9 cellular contexts compared by ENCODE assay signal in genomic region chr9:93159601-93160418, GRCh38. TPM values are rescaled to one million over a fixed set of nuclear protein-coding genes. Genes with fewer than 3 reads are reported as not detected.
A peak's percentile ranks its signal among the peaks of the same experiment; 100 is the strongest.
DNase-seq lines count a peak whose midpoint lies in the region; ATAC-seq and TF ChIP-seq lines count a peak whose summit lies in the region.
"Had no signal": no experiment of that assay in that cellular context is flagged by ENCODE, and none has a peak within 500 bp of the region (broad histone marks: within the 10 kb centered on the region; RNA-seq: fewer than 3 reads in every experiment).

No MANE protein-coding gene starts in this region.

- WGBS in esophagus muscularis mucosa: 9% methylated on average over 15 of the region's 15 CpGs

- TF ChIP-seq POLR2A in esophagus muscularis mucosa (IDR thresholded peaks at IDR 0.05; ENCODE audit: low read depth): no peak

- H3K9me3 ChIP-seq in CD8-positive, alpha-beta memory T cell (ENCODE audit: low read length): no peaks in the 10 kb centered on the region
- no peaks in the 10 kb centered on the region for H3K9me3 ChIP-seq in esophagus muscularis mucosa

- no peaks in the 10 kb centered on the region for H3K27me3 ChIP-seq in CD8-positive, alpha-beta memory T cell (ENCODE audit: insufficient read depth, low read length, poor library complexity, severe bottlenecking)
- H3K27me3 ChIP-seq in esophagus muscularis mucosa: no peaks in the 10 kb centered on the region

- H3K27ac Mint-ChIP-seq in CD8-positive, alpha-beta memory T cell: peak overlapping the region in 3 of 8 donors; percentile 11 to 84 (median 47)
- peak overlapping the region; percentile 64 for H3K27ac Mint-ChIP-seq in activated T-cell treated with anti-CD3 and anti-CD28 coated beads, Interleukin-2, amount 50 U/mL, for 24 hours
- no peak overlapping the region for H3K27ac Mint-ChIP-seq in natural killer cell treated with Interleukin-12 subunit alpha and Interleukin-12 subunit beta and Interleukin-15 and Interleukin-18, amount 100 ng/mL, for 72 hours
- no peak overlapping the region for H3K27ac Mint-ChIP-seq in stimulated activated naive B cell treated with anti-CD40 and anti-IgM and Interleukin-4, amounts not matched to agents 10 μg/mL and 1 μg/mL and 100 μg/mL, for 72 hours
- H3K27ac Mint-ChIP-seq: activated naive CD8-positive, alpha-beta T cell had no signal

- TF ChIP-seq EP300 in esophagus muscularis mucosa (IDR thresholded peaks at IDR 0.05): no peak

- H3K27ac ChIP-seq in CD8-positive, alpha-beta memory T cell (ENCODE audit: low read depth, low read length): no peak overlapping the region
- H3K27ac ChIP-seq in esophagus muscularis mucosa (replicated peaks in 1 of 4): no peak overlapping the region

- no peaks in the 10 kb centered on the region for H3K36me3 ChIP-seq in CD8-positive, alpha-beta memory T cell (ENCODE audit: insufficient read depth, low read length)
- H3K36me3 ChIP-seq in esophagus muscularis mucosa: no peaks in the 10 kb centered on the region

- peaks cover 6% of the 10 kb centered on the region for H3K4me1 ChIP-seq in CD8-positive, alpha-beta memory T cell (ENCODE audit: insufficient read depth, low read length)
- peaks cover 18 to 33% (median 29%) of the 10 kb centered on the region in 4 donors for H3K4me1 ChIP-seq in esophagus muscularis mucosa

- H3K4me3 Mint-ChIP-seq in CD8-positive, alpha-beta memory T cell: no peak overlapping the region
- H3K4me3 Mint-ChIP-seq in activated T-cell treated with anti-CD3 and anti-CD28 coated beads, Interleukin-2, amount 50 U/mL, for 24 hours: no peak overlapping the region
- H3K4me3 Mint-ChIP-seq in natural killer cell treated with Interleukin-12 subunit alpha and Interleukin-12 subunit beta and Interleukin-15 and Interleukin-18, amount 100 ng/mL, for 72 hours: no peak overlapping the region
- H3K4me3 Mint-ChIP-seq in stimulated activated naive B cell treated with anti-CD40 and anti-IgM and Interleukin-4, amounts not matched to agents 10 μg/mL and 1 μg/mL and 100 μg/mL, for 72 hours: no peak overlapping the region
- H3K4me3 Mint-ChIP-seq: activated naive CD8-positive, alpha-beta T cell had no signal

- ATAC-seq in GM19397 (IDR thresholded peaks at IDR 0.05; ENCODE audit: unreplicated experiment): peak; percentile 93
- peak; percentile 72 to 88 for ATAC-seq in natural killer cell treated with Interleukin-12 subunit alpha and Interleukin-12 subunit beta and Interleukin-15 and Interleukin-18, amount 100 ng/mL, for 72 hours
- peak; percentile 96 to 98 for ATAC-seq in stimulated activated naive B cell treated with anti-CD40 and anti-IgM and Interleukin-4, amounts not matched to agents 10 μg/mL and 1 μg/mL and 100 μg/mL, for 72 hours (replicated peaks)

- H3K36me3 Mint-ChIP-seq in CD8-positive, alpha-beta memory T cell: no peaks in the 10 kb centered on the region
- H3K36me3 Mint-ChIP-seq in activated T-cell treated with anti-CD3 and anti-CD28 coated beads, Interleukin-2, amount 50 U/mL, for 24 hours (ENCODE audit: low read depth): peaks cover 2% of the 10 kb centered on the region
- no peaks in the 10 kb centered on the region for H3K36me3 Mint-ChIP-seq in natural killer cell treated with Interleukin-12 subunit alpha and Interleukin-12 subunit beta and Interleukin-15 and Interleukin-18, amount 100 ng/mL, for 72 hours
- no peaks in the 10 kb centered on the region for H3K36me3 Mint-ChIP-seq in stimulated activated naive B cell treated with anti-CD40 and anti-IgM and Interleukin-4, amounts not matched to agents 10 μg/mL and 1 μg/mL and 100 μg/mL, for 72 hours
- H3K36me3 Mint-ChIP-seq: activated naive CD8-positive, alpha-beta T cell had no signal

- H3K4me1 Mint-ChIP-seq in CD8-positive, alpha-beta memory T cell: peaks cover 6 to 13% (median 7%) of the 10 kb centered on the region in 3 donors
- H3K4me1 Mint-ChIP-seq in activated T-cell treated with anti-CD3 and anti-CD28 coated beads, Interleukin-2, amount 50 U/mL, for 24 hours (ENCODE audit: low read depth): peaks cover 24% of the 10 kb centered on the region
- peaks cover 17 to 22% of the 10 kb centered on the region in 2 donors for H3K4me1 Mint-ChIP-seq in natural killer cell treated with Interleukin-12 subunit alpha and Interleukin-12 subunit beta and Interleukin-15 and Interleukin-18, amount 100 ng/mL, for 72 hours (ENCODE audit: low read depth in 2 of 2)
- peaks cover 6 to 13% of the 10 kb centered on the region in 2 donors for H3K4me1 Mint-ChIP-seq in stimulated activated naive B cell treated with anti-CD40 and anti-IgM and Interleukin-4, amounts not matched to agents 10 μg/mL and 1 μg/mL and 100 μg/mL, for 72 hours

- POLR2A ChIA-PET in CD8-positive, alpha-beta memory T cell (lab: Charles Lee): no interaction called here

- H3K4me3 ChIP-seq in CD8-positive, alpha-beta memory T cell (ENCODE audit: low read length): no peak overlapping the region
- H3K4me3 ChIP-seq in esophagus muscularis mucosa: no peak overlapping the region

- intact Hi-C loops in esophagus muscularis mucosa (cut with DNase I): loop anchor here (2.0 to 10.0 kb wide), 2 partner anchors 143 to 415 kb away; partner anchors contain the start of gene PHF2

- H3K27me3 Mint-ChIP-seq in CD8-positive, alpha-beta memory T cell: peaks cover 0 to 2% of the 10 kb centered on the region in 2 donors
- H3K27me3 Mint-ChIP-seq in activated T-cell treated with anti-CD3 and anti-CD28 coated beads, Interleukin-2, amount 50 U/mL, for 24 hours: no peaks in the 10 kb centered on the region
- peaks cover 0 to 3% of the 10 kb centered on the region in 2 donors for H3K27me3 Mint-ChIP-seq in natural killer cell treated with Interleukin-12 subunit alpha and Interleukin-12 subunit beta and Interleukin-15 and Interleukin-18, amount 100 ng/mL, for 72 hours
- no peaks in the 10 kb centered on the region for H3K27me3 Mint-ChIP-seq in stimulated activated naive B cell treated with anti-CD40 and anti-IgM and Interleukin-4, amounts not matched to agents 10 μg/mL and 1 μg/mL and 100 μg/mL, for 72 hours
- H3K27me3 Mint-ChIP-seq: activated naive CD8-positive, alpha-beta T cell had no signal

- H3K9me3 Mint-ChIP-seq in CD8-positive, alpha-beta memory T cell: no peaks in the 10 kb centered on the region
- H3K9me3 Mint-ChIP-seq in activated T-cell treated with anti-CD3 and anti-CD28 coated beads, Interleukin-2, amount 50 U/mL, for 24 hours: no peaks in the 10 kb centered on the region
- H3K9me3 Mint-ChIP-seq in natural killer cell treated with Interleukin-12 subunit alpha and Interleukin-12 subunit beta and Interleukin-15 and Interleukin-18, amount 100 ng/mL, for 72 hours: no peaks in the 10 kb centered on the region
- H3K9me3 Mint-ChIP-seq in stimulated activated naive B cell treated with anti-CD40 and anti-IgM and Interleukin-4, amounts not matched to agents 10 μg/mL and 1 μg/mL and 100 μg/mL, for 72 hours: no peaks in the 10 kb centered on the region

- DNase-seq in CD8-positive, alpha-beta memory T cell: peak; percentile 43 to 66 (median 56)
- peak; percentile 89 for DNase-seq in HK-2 (ENCODE audit: unreplicated experiment)
- DNase-seq in OCI-M1 (lab: John Stamatoyannopoulos, UW): peak; percentile 91
- DNase-seq in activated T-cell treated with anti-CD3 and anti-CD28 coated beads, Interleukin-2, amount 50 U/mL, for 24 hours: peak; percentile 83
- no peak for DNase-seq in esophagus muscularis mucosa (ENCODE audit: extremely low spot score)
- DNase-seq in natural killer cell treated with Interleukin-12 subunit alpha and Interleukin-12 subunit beta and Interleukin-15 and Interleukin-18, amount 100 ng/mL, for 72 hours (ENCODE audit: low spot score): peak; percentile 75
- DNase-seq in stimulated activated naive B cell treated with anti-CD40 and anti-IgM and Interleukin-4, amounts not matched to agents 10 μg/mL and 1 μg/mL and 100 μg/mL, for 72 hours: peak; percentile 69

- CTCF ChIA-PET in CD8-positive, alpha-beta memory T cell (lab: Charles Lee): interaction anchor here (0.7 to 1.6 kb wide), 5 partner anchors 26 to 493 kb away, joined by 3 to 4 read pairs (median 3); partner anchors contain the start of gene NINJ1

- TF ChIP-seq CTCF in esophagus muscularis mucosa (IDR thresholded peaks at IDR 0.05): peak; percentile 98 to 99 (median 98)

RNA-seq across cellular contexts. Expression of gene WNK2, which starts 24.1 kb away (rescaled TPM):
- under 1 TPM; 0.20 to 0.55 TPM for total RNA-seq in CD8-positive, alpha-beta memory T cell
- not detected for polyA plus RNA-seq in CD8-positive, alpha-beta memory T cell
- 10 to 100 TPM; 18.6 to 89.9 (median 40.8) TPM for total RNA-seq in esophagus muscularis mucosa
- not detected for total RNA-seq in natural killer cell treated with Interleukin-12 subunit alpha and Interleukin-12 subunit beta and Interleukin-15 and Interleukin-18, amount 100 ng/mL, for 72 hours

RNA-seq across cellular contexts. Expression of gene NINJ1, which starts 25.8 kb away (rescaled TPM):
- total RNA-seq in CD8-positive, alpha-beta memory T cell: 10 to 100 TPM; 59.9 to 62.9 TPM
- polyA plus RNA-seq in CD8-positive, alpha-beta memory T cell: 103 TPM
- total RNA-seq in esophagus muscularis mucosa: 10 to 100 TPM; 69.3 to 90.6 (median 72.7) TPM
- total RNA-seq in natural killer cell treated with Interleukin-12 subunit alpha and Interleukin-12 subunit beta and Interleukin-15 and Interleukin-18, amount 100 ng/mL, for 72 hours: 10 to 100 TPM; 20.1 to 21.9 TPM

Comparison
In these comparisons a context has a peak if more than half of its experiments do, and no peak if none do; other contexts are left out.
1. RNA of gene WNK2, which starts 24.1 kb away (total RNA-seq): 18.6 to 89.9 TPM in esophagus muscularis mucosa; 0.20 to 0.55 TPM in CD8-positive, alpha-beta memory T cell and not detected in natural killer cell treated with Interleukin-12 subunit alpha and Interleukin-12 subunit beta and Interleukin-15 and Interleukin-18, amount 100 ng/mL, for 72 hours; every median in the first group is over 10 times any median in the second.
2. Peak in every context shown above with its lines, with median percentiles within 50 percentile points of each other: ATAC-seq.